In genomic region chr1:44777547-44777946, GRCh38 we compare ENCODE assay signal across 9 cellular contexts. TPM values are rescaled to one million over a fixed set of nuclear protein-coding genes. Genes with fewer than 3 reads are reported as not detected.
DNase-seq lines count a peak whose midpoint lies in the region; ATAC-seq and TF ChIP-seq lines count a peak whose summit lies in the region.
"Had no signal": no experiment of that assay in that cellular context is flagged by ENCODE, and none has a peak within 500 bp of the region (broad histone marks: within the 10 kb centered on the region; RNA-seq: fewer than 3 reads in every experiment).

No MANE protein-coding gene starts in this region.

- peak overlapping the region; percentile 1 for H3K27ac ChIP-seq in upper lobe of right lung

- DNase-seq in stimulated activated naive CD8-positive, alpha-beta T cell treated with anti-CD3 and anti-CD28 coated beads, Interleukin-15, Interleukin-2, amounts not matched to agents 100 U/mL and 50 U/mL, for 24 hours = no peak
- DNase-seq in activated CD4-positive, alpha-beta memory T cell treated with anti-CD3 and anti-CD28 coated beads, Interleukin-2, amount 10 ng/mL, durations not matched to agents 7 days and 5 days = no peak
- DNase-seq in fibroblast of villous mesenchyme (ENCODE audit: low read depth) (no peak), upper lobe of right lung (no peak), superior temporal gyrus (ENCODE audit: extremely low spot score) (no peak), left ventricle myocardium superior (no peak)

- H3K4me3 Mint-ChIP-seq in stimulated activated naive CD8-positive, alpha-beta T cell treated with anti-CD3 and anti-CD28 coated beads, Interleukin-15, Interleukin-2, amounts not matched to agents 100 ng/mL and 50 ng/mL, for 24 hours = peak overlapping the region; percentile 97
- H3K4me3 Mint-ChIP-seq in activated CD4-positive, alpha-beta memory T cell treated with anti-CD3 and anti-CD28 coated beads, Interleukin-2, amount 10 ng/mL, durations not matched to agents 7 days and 5 days = peak overlapping the region; percentile 90

- H3K9me3 ChIP-seq in upper lobe of right lung = no peaks in the 10 kb centered on the region

- TF ChIP-seq CTCF in fibroblast of villous mesenchyme (IDR thresholded peaks at IDR 0.05; ENCODE audit: insufficient read depth, low read depth, low read length) (no peak), upper lobe of right lung (IDR thresholded peaks at IDR 0.05) (no peak)

- no peak for ATAC-seq in stimulated activated naive CD8-positive, alpha-beta T cell treated with anti-CD3 and anti-CD28 coated beads, Interleukin-15, Interleukin-2, amounts not matched to agents 100 U/mL and 50 U/mL, for 24 hours
- no peak for ATAC-seq in upper lobe of right lung
- no peak for ATAC-seq in HG03095 (IDR thresholded peaks at IDR 0.05; ENCODE audit: unreplicated experiment)
- no peak for ATAC-seq in left ventricle myocardium superior

- H3K27ac Mint-ChIP-seq in stimulated activated naive CD8-positive, alpha-beta T cell treated with anti-CD3 and anti-CD28 coated beads, Interleukin-15, Interleukin-2, amounts not matched to agents 100 ng/mL and 50 ng/mL, for 24 hours = peak overlapping the region; percentile 98
- H3K27ac Mint-ChIP-seq in activated CD4-positive, alpha-beta memory T cell treated with anti-CD3 and anti-CD28 coated beads, Interleukin-2, amount 10 ng/mL, durations not matched to agents 7 days and 5 days = peak overlapping the region; percentile 58

- H3K36me3 ChIP-seq in upper lobe of right lung = peaks cover 48% of the 10 kb centered on the region

- intact Hi-C loops in upper lobe of right lung (cut with DNase I) = no loop called here
- intact Hi-C loops in left ventricle myocardium superior (cut with micrococcal nuclease) = no loop called here

- H3K27me3 Mint-ChIP-seq in stimulated activated naive CD8-positive, alpha-beta T cell treated with anti-CD3 and anti-CD28 coated beads, Interleukin-15, Interleukin-2, amounts not matched to agents 100 ng/mL and 50 ng/mL, for 24 hours = no peaks in the 10 kb centered on the region
- H3K27me3 Mint-ChIP-seq in activated CD4-positive, alpha-beta memory T cell treated with anti-CD3 and anti-CD28 coated beads, Interleukin-2, amount 10 ng/mL, durations not matched to agents 7 days and 5 days = no peaks in the 10 kb centered on the region

- POLR2A ChIA-PET in activated CD4-positive, alpha-beta memory T cell treated with anti-CD3 and anti-CD28 coated beads, Interleukin-2, amount 10 ng/mL, durations not matched to agents 7 days and 5 days (lab: Charles Lee) = interaction anchor here (1.0 to 17.1 kb wide), 10 partner anchors 8 to 562 kb away, joined by 3 to 454 read pairs (median 24); partner anchors contain the start of genes BEST4, BTBD19, DYNLT4 and HECTD3

- H3K9me3 Mint-ChIP-seq in stimulated activated naive CD8-positive, alpha-beta T cell treated with anti-CD3 and anti-CD28 coated beads, Interleukin-15, Interleukin-2, amounts not matched to agents 100 ng/mL and 50 ng/mL, for 24 hours = no peaks in the 10 kb centered on the region
- no peaks in the 10 kb centered on the region for H3K9me3 Mint-ChIP-seq in activated CD4-positive, alpha-beta memory T cell treated with anti-CD3 and anti-CD28 coated beads, Interleukin-2, amount 10 ng/mL, durations not matched to agents 7 days and 5 days

- peak overlapping the region; percentile 95 for H3K4me3 ChIP-seq in fibroblast of villous mesenchyme (ENCODE audit: low read depth, low read length)
- H3K4me3 ChIP-seq in upper lobe of right lung = no peak overlapping the region

- peaks cover 55% of the 10 kb centered on the region for H3K4me1 Mint-ChIP-seq in stimulated activated naive CD8-positive, alpha-beta T cell treated with anti-CD3 and anti-CD28 coated beads, Interleukin-15, Interleukin-2, amounts not matched to agents 100 ng/mL and 50 ng/mL, for 24 hours (ENCODE audit: low read depth)
- peaks cover 44% of the 10 kb centered on the region for H3K4me1 Mint-ChIP-seq in activated CD4-positive, alpha-beta memory T cell treated with anti-CD3 and anti-CD28 coated beads, Interleukin-2, amount 10 ng/mL, durations not matched to agents 7 days and 5 days

- peaks cover 75% of the 10 kb centered on the region for H3K36me3 Mint-ChIP-seq in stimulated activated naive CD8-positive, alpha-beta T cell treated with anti-CD3 and anti-CD28 coated beads, Interleukin-15, Interleukin-2, amounts not matched to agents 100 ng/mL and 50 ng/mL, for 24 hours (ENCODE audit: low read depth)
- H3K36me3 Mint-ChIP-seq in activated CD4-positive, alpha-beta memory T cell treated with anti-CD3 and anti-CD28 coated beads, Interleukin-2, amount 10 ng/mL, durations not matched to agents 7 days and 5 days (ENCODE audit: low read depth) = peaks cover 63% of the 10 kb centered on the region

- CTCF ChIA-PET in activated CD4-positive, alpha-beta memory T cell treated with anti-CD3 and anti-CD28 coated beads, Interleukin-2, amount 10 ng/mL, durations not matched to agents 7 days and 5 days (lab: Charles Lee) = interaction anchor here (1.4 to 3.9 kb wide), 2 partner anchors 41 to 47 kb away, joined by 4 to 38 read pairs; partner anchors contain the start of gene RNU5D-1

- peaks cover 26% of the 10 kb centered on the region for H3K4me1 ChIP-seq in upper lobe of right lung

- no peaks in the 10 kb centered on the region for H3K27me3 ChIP-seq in upper lobe of right lung

RNA-seq across cellular contexts. Expression of gene RPS8, which starts 2.2 kb away (rescaled TPM):
- total RNA-seq in activated CD4-positive, alpha-beta memory T cell treated with anti-CD3 and anti-CD28 coated beads, Interleukin-2, amount 10 ng/mL, durations not matched to agents 7 days and 5 days = 1,000 to 10,000 TPM; 1,610 to 1,658 TPM
- total RNA-seq in fibroblast of villous mesenchyme (1,148 and 1,233 TPM in 2 replicates), upper lobe of right lung (1,338 TPM), left ventricle myocardium superior (727 TPM)

RNA-seq across cellular contexts. Expression of gene BEST4, which starts 10.4 kb away (rescaled TPM):
- 1 to 10 TPM; 1.0 to 1.3 TPM for total RNA-seq in activated CD4-positive, alpha-beta memory T cell treated with anti-CD3 and anti-CD28 coated beads, Interleukin-2, amount 10 ng/mL, durations not matched to agents 7 days and 5 days
- total RNA-seq in fibroblast of villous mesenchyme = not detected in 2 replicates
- not detected for total RNA-seq in upper lobe of right lung
- total RNA-seq in left ventricle myocardium superior = 0.12 TPM
- total RNA-seq: dermis microvascular lymphatic vessel endothelial cell had no signal

RNA-seq across cellular contexts. Expression of gene PLK3, which starts 22.6 kb away (rescaled TPM):
- 10 to 100 TPM; 62.8 to 63.5 TPM for total RNA-seq in activated CD4-positive, alpha-beta memory T cell treated with anti-CD3 and anti-CD28 coated beads, Interleukin-2, amount 10 ng/mL, durations not matched to agents 7 days and 5 days
- total RNA-seq in fibroblast of villous mesenchyme (44.0 and 44.5 TPM in 2 replicates), upper lobe of right lung (38.8 TPM), left ventricle myocardium superior (7.5 TPM)

RNA-seq across cellular contexts. Expression of gene DYNLT4, which starts 29.6 kb away (rescaled TPM):
- total RNA-seq in activated CD4-positive, alpha-beta memory T cell treated with anti-CD3 and anti-CD28 coated beads, Interleukin-2, amount 10 ng/mL, durations not matched to agents 7 days and 5 days = 1 to 10 TPM; 1.9 to 2.2 TPM
- under 0.01 TPM in 1 of 2 replicates, not detected in the other for total RNA-seq in fibroblast of villous mesenchyme
- total RNA-seq in upper lobe of right lung = not detected
- 0.35 TPM for total RNA-seq in left ventricle myocardium superior

RNA-seq across cellular contexts. Expression of gene BTBD19, which starts 30.8 kb away (rescaled TPM):
- 1 to 10 TPM; 8.4 to 8.7 TPM for total RNA-seq in activated CD4-positive, alpha-beta memory T cell treated with anti-CD3 and anti-CD28 coated beads, Interleukin-2, amount 10 ng/mL, durations not matched to agents 7 days and 5 days
- total RNA-seq in fibroblast of villous mesenchyme (11.6 and 13.0 TPM in 2 replicates), upper lobe of right lung (9.2 TPM), left ventricle myocardium superior (2.5 TPM)
